In genomic region chr1:99993468-99993845, GRCh38 we compare ENCODE assay signal across 25 cellular contexts.
"Had no signal": no experiment of that assay in that cellular context is flagged by ENCODE, and none has a peak within 500 bp of the region (broad histone marks: within the 10 kb centered on the region; RNA-seq: fewer than 3 reads in every experiment).

No MANE protein-coding gene starts in this region.

- H3K4me1 ChIP-seq: breast epithelium, esophagus muscularis mucosa, gastrocnemius medialis, psoas muscle, right atrium auricular region, spleen, tibial nerve, vagina had no signal

- ATAC-seq: gastrocnemius medialis; natural killer cell; psoas muscle; stimulated activated naive CD8-positive, alpha-beta T cell treated with anti-CD3 and anti-CD28 coated beads, Interleukin-15, amount 100 ng/mL, for 72 hours had no signal

- DNase-seq: activated CD4-positive, alpha-beta T cell treated with anti-CD3 and anti-CD28 coated beads, Interleukin-2, amount 50 U/mL, for 1 hour; activated CD4-positive, CD25-positive, alpha-beta regulatory T cell treated with anti-CD3 and anti-CD28 coated beads, Interleukin-2, amount 50 U/mL, for 72 hours; activated naive CD4-positive, alpha-beta T cell treated with anti-CD3 and anti-CD28 coated beads for 36 hours; activated naive CD8-positive, alpha-beta T cell treated with anti-CD3 and anti-CD28 coated beads, Interleukin-2, amount 10 ng/mL, durations not matched to agents 7 days and 5 days; activated T-cell treated with anti-CD3 and anti-CD28 coated beads, Interleukin-2, amount 50 U/mL, for 1 hour; amniotic stem cell; effector memory CD4-positive, alpha-beta T cell; gastrocnemius medialis; head of caudate nucleus; midbrain; natural killer cell; ovary; psoas muscle; spleen; stimulated activated CD4-positive, alpha-beta T cell treated with anti-CD3 and anti-CD28 coated beads, Interleukin-4, amount 100 ng/mL, for 4 hours; stimulated activated naive CD8-positive, alpha-beta T cell treated with anti-CD3 and anti-CD28 coated beads, Interleukin-15, amount 100 ng/mL, for 72 hours had no signal

- H3K4me1 Mint-ChIP-seq: activated naive CD8-positive, alpha-beta T cell treated with anti-CD3 and anti-CD28 coated beads, Interleukin-2, amount 10 ng/mL, durations not matched to agents 7 days and 5 days had no signal

- H3K27ac ChIP-seq: breast epithelium, esophagus muscularis mucosa, gastrocnemius medialis, neutrophil, ovary, psoas muscle, right atrium auricular region, spleen, tibial nerve, vagina, VCaP had no signal

- H3K36me3 ChIP-seq: breast epithelium, neutrophil, ovary, right atrium auricular region had no signal

- H3K4me3 ChIP-seq: breast epithelium, esophagus muscularis mucosa, gastrocnemius medialis, ovary, psoas muscle, right atrium auricular region, spleen, tibial nerve, vagina had no signal

- H3K4me3 Mint-ChIP-seq: activated naive CD4-positive, alpha-beta T cell treated with anti-CD3 and anti-CD28 coated beads for 36 hours; activated naive CD8-positive, alpha-beta T cell treated with anti-CD3 and anti-CD28 coated beads, Interleukin-2, amount 10 ng/mL, durations not matched to agents 7 days and 5 days; central memory CD8-positive, alpha-beta T cell; natural killer cell; stimulated activated naive CD8-positive, alpha-beta T cell treated with anti-CD3 and anti-CD28 coated beads, Interleukin-15, amount 100 ng/mL, for 72 hours; T-helper 1 cell treated with Interleukin-12 subunit alpha and Interleukin-12 subunit beta and Interleukin-4 antibody, amounts not matched to agents 30 μg/mL and 1 μg/mL, for 36 hours had no signal

- H3K27ac Mint-ChIP-seq: activated naive CD4-positive, alpha-beta T cell treated with anti-CD3 and anti-CD28 coated beads for 36 hours; activated naive CD8-positive, alpha-beta T cell treated with anti-CD3 and anti-CD28 coated beads, Interleukin-2, amount 10 ng/mL, durations not matched to agents 7 days and 5 days; natural killer cell; stimulated activated naive CD8-positive, alpha-beta T cell treated with anti-CD3 and anti-CD28 coated beads, Interleukin-15, amount 100 ng/mL, for 72 hours; T-helper 1 cell treated with Interleukin-12 subunit alpha and Interleukin-12 subunit beta and Interleukin-4 antibody, amounts not matched to agents 30 μg/mL and 1 μg/mL, for 36 hours had no signal

- H3K27me3 ChIP-seq: breast epithelium, esophagus muscularis mucosa, gastrocnemius medialis, neutrophil, ovary, right atrium auricular region, spleen, tibial nerve, vagina had no signal

- H3K9me3 Mint-ChIP-seq: central memory CD8-positive, alpha-beta T cell; natural killer cell had no signal

- H3K27me3 Mint-ChIP-seq: activated naive CD8-positive, alpha-beta T cell treated with anti-CD3 and anti-CD28 coated beads, Interleukin-2, amount 10 ng/mL, durations not matched to agents 7 days and 5 days; central memory CD8-positive, alpha-beta T cell; stimulated activated naive CD8-positive, alpha-beta T cell treated with anti-CD3 and anti-CD28 coated beads, Interleukin-15, amount 100 ng/mL, for 72 hours had no signal

- H3K9me3 ChIP-seq: gastrocnemius medialis, ovary, vagina had no signal
